In genomic region chr3:175484666-175485065, GRCh38 we compare ENCODE assay signal across 25 cellular contexts.
A peak's percentile ranks its signal among the peaks of the same experiment; 100 is the strongest.
DNase-seq lines count a peak whose midpoint lies in the region; ATAC-seq, FAIRE-seq and TF ChIP-seq lines count a peak whose summit lies in the region.
"Had no signal": no experiment of that assay in that cellular context is flagged by ENCODE, and none has a peak within 500 bp of the region (broad histone marks: within the 10 kb centered on the region; RNA-seq: fewer than 3 reads in every experiment).

No MANE protein-coding gene starts in this region.

- H3K4me1 ChIP-seq in small intestine (ENCODE audit: control insufficient read depth in 2 of 2, insufficient read depth in 1 of 2, low read depth in 1 of 2, low read length in 1 of 2) (no peaks in the 10 kb centered on the region), sigmoid colon (no peaks in the 10 kb centered on the region)
- H3K4me1 ChIP-seq: BE2C, heart right ventricle, parathyroid adenoma had no signal

- intact Hi-C loops in posterior vena cava (cut with DNase I), result no loop called here
- intact Hi-C loops in sigmoid colon (cut with DNase I), result no loop called here

- WGBS in small intestine, 3 donors, result 64 to 70% (median 69%) methylated on average over 2 of the region's 2 CpGs
- WGBS in sigmoid colon, 2 donors, result 81 to 93% methylated on average over 2 of the region's 2 CpGs

- FAIRE-seq in small intestine (lab: Jason Lieb, UNC), result no peak
- FAIRE-seq: GM12892, H1, islet of Langerhans, K562 had no signal

- no peaks in the 10 kb centered on the region for H3K27me3 ChIP-seq in small intestine (ENCODE audit: control insufficient read depth in 2 of 2, insufficient read depth in 2 of 2, low read length in 2 of 2)
- no peaks in the 10 kb centered on the region for H3K27me3 ChIP-seq in sigmoid colon
- H3K27me3 ChIP-seq: BE2C, heart right ventricle had no signal

- no peak for TF ChIP-seq EP300 in sigmoid colon (IDR thresholded peaks at IDR 0.05)

- ATAC-seq in GM18868 (IDR thresholded peaks at IDR 0.05; ENCODE audit: unreplicated experiment), result peak; percentile 47
- peak; percentile 36 for ATAC-seq in GM21786 (IDR thresholded peaks at IDR 0.05; ENCODE audit: unreplicated experiment)
- ATAC-seq in HG03469 (IDR thresholded peaks at IDR 0.05; ENCODE audit: unreplicated experiment), result peak; percentile 33
- no peak for ATAC-seq in HG03460 (IDR thresholded peaks at IDR 0.05; ENCODE audit: unreplicated experiment)
- ATAC-seq: activated CD4-positive, alpha-beta T cell treated with anti-CD3 and anti-CD28 coated beads for 36 hours; heart right ventricle; K562; naive thymus-derived CD8-positive, alpha-beta T cell; Panc1 had no signal

- H3K4me3 ChIP-seq in small intestine (ENCODE audit: low read depth in 1 of 2, low read length in 2 of 2), result no peak overlapping the region
- no peak overlapping the region for H3K4me3 ChIP-seq in sigmoid colon
- H3K4me3 ChIP-seq: heart right ventricle, K562, SK-N-MC, skin epidermis, thoracic aorta had no signal

- TF ChIP-seq CTCF in sigmoid colon (IDR thresholded peaks at IDR 0.05), result no peak

- H3K27ac ChIP-seq in small intestine (ENCODE audit: low read depth in 1 of 2, low read length in 1 of 2) (no peak overlapping the region), sigmoid colon (no peak overlapping the region)
- H3K27ac ChIP-seq: heart right ventricle, HL-60, parathyroid adenoma, SK-N-MC, skin epidermis, thoracic aorta had no signal

- H3K36me3 ChIP-seq in small intestine (ENCODE audit: control insufficient read depth in 2 of 2, insufficient read depth in 2 of 2, low read length in 2 of 2) (no peaks in the 10 kb centered on the region), sigmoid colon (no peaks in the 10 kb centered on the region)
- H3K36me3 ChIP-seq: BE2C, heart right ventricle, thoracic aorta had no signal

- no peaks in the 10 kb centered on the region for H3K9me3 ChIP-seq in small intestine (ENCODE audit: control insufficient read depth, low read depth)
- no peaks in the 10 kb centered on the region for H3K9me3 ChIP-seq in sigmoid colon
- H3K9me3 ChIP-seq: BE2C, heart right ventricle, thoracic aorta had no signal

- peak; percentile 2 for DNase-seq in small intestine
- no peak for DNase-seq in posterior vena cava (ENCODE audit: low spot score)
- DNase-seq in sigmoid colon, result no peak
- DNase-seq: activated CD4-positive, alpha-beta T cell treated with anti-CD3 and anti-CD28 coated beads for 36 hours; BE2C; effector CD8-positive, alpha-beta T cell; heart right ventricle; naive thymus-derived CD8-positive, alpha-beta T cell; NCI-H1092; NCI-H526 treated with DMSO at 0.1 percent for 48 hours; T1000 had no signal

- TF ChIP-seq POLR2A in sigmoid colon (IDR thresholded peaks at IDR 0.05), result no peak
